In the genomic region with DNA sequence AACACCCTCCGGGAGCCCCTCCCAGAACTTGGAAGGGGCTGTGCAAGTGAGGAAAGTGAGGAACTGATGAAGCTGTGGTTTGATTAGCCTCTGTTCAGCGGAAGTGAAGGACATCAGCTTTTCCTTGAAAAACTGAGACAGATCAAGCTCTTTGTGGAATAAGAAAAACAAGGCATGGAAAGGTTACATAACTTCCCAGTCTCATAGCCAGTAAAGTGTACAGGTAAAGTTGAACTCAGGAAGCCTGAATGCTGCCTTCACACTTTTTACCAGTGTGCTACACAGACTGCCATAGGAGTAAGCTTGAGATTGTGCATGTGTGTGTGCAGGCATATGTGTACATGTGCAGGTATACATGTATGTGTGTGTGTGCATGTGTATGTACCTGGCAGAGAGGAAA, we compare ENCODE assay signal across 13 cellular contexts.
A peak's percentile ranks its signal among the peaks of the same experiment; 100 is the strongest.
DNase-seq lines count a peak whose midpoint lies in the region; ATAC-seq, FAIRE-seq and TF ChIP-seq lines count a peak whose summit lies in the region.
"Had no signal": no experiment of that assay in that cellular context is flagged by ENCODE, and none has a peak within 500 bp of the region (broad histone marks: within the 10 kb centered on the region; RNA-seq: fewer than 3 reads in every experiment).

No MANE protein-coding gene starts in this region.

- no peak for DNase-seq in D721Med (ENCODE audit: insufficient read length, low spot score)
- DNase-seq in cerebellar cortex (ENCODE audit: low spot score), result peak; percentile 15
- DNase-seq in urothelium cell line (ENCODE audit: low spot score), result no peak
- DNase-seq in hepatic stellate cell (ENCODE audit: low spot score), result no peak
- no peak for DNase-seq in OCI-M2 (lab: John Stamatoyannopoulos, UW; ENCODE audit: unreplicated experiment)
- DNase-seq: CD8-positive, alpha-beta T cell; COR-L47; IMR-90; KBM-7 had no signal

- no peak for TF ChIP-seq CTCF in D721Med (IDR thresholded peaks at IDR 0.05; ENCODE audit: insufficient read depth, missing control alignments)

- peak; percentile 16 for ATAC-seq in GM18907 (IDR thresholded peaks at IDR 0.05; ENCODE audit: unreplicated experiment)
- ATAC-seq in HG03108 (IDR thresholded peaks at IDR 0.05; ENCODE audit: unreplicated experiment), result no peak
- ATAC-seq: CD8-positive, alpha-beta T cell; HCT116 had no signal

- peak; percentile 55 for FAIRE-seq in D721Med (lab: Jason Lieb, UNC)
- peak; percentile 75 for FAIRE-seq in urothelium cell line (lab: Jason Lieb, UNC)
- FAIRE-seq: GM18507 had no signal
